Comparison of ENCODE assay signal across 14 cellular contexts in the genomic region with DNA sequence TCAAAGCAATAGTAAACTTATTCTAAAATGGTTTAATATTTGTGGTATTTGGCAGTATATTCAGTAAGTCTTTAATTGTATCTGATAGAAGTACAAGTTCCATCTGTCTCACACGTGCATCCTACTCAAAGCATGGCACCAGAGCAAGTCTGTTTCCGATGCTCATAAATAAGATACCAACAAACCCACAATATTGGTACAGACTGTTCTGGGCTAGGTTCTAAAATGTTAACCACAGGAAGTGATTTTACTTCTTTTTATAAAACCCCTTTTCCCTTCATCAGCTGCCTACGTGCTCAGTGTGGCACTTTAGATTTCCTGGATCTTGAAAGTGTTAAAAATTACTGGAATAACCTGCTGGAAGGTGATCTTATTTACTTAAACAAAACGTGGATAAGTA.
DNase-seq lines count a peak whose midpoint lies in the region; ATAC-seq and TF ChIP-seq lines count a peak whose summit lies in the region.
"Had no signal": no experiment of that assay in that cellular context is flagged by ENCODE, and none has a peak within 500 bp of the region (broad histone marks: within the 10 kb centered on the region; RNA-seq: fewer than 3 reads in every experiment).

No MANE protein-coding gene starts in this region.

- CTCF ChIA-PET in CD4-positive, alpha-beta T cell (lab: Charles Lee) = interaction anchor here (0.8 to 1.6 kb wide), 2 partner anchors 10 to 30 kb away, joined by 3 to 4 read pairs; no protein-coding TSS in a partner anchor

- H3K9ac ChIP-seq in SK-N-MC (ENCODE audit: insufficient read length) = no peak overlapping the region

- H3K27me3 Mint-ChIP-seq in CD4-positive, alpha-beta T cell = no peaks in the 10 kb centered on the region
- peaks cover 4% of the 10 kb centered on the region for H3K27me3 Mint-ChIP-seq in activated T-helper 2 cell treated with anti-CD3 and anti-CD28 coated beads, Interferon-gamma antibody, Interleukin-2, Interleukin-4, amounts not matched to agents 10 μg/mL and 5 μg/mL and 100 μg/mL, durations not matched to agents 14 hours and 24 hours and 36 hours (ENCODE audit: low read depth)

- H3K36me3 Mint-ChIP-seq in CD4-positive, alpha-beta T cell (ENCODE audit: low read depth) = peaks cover 35% of the 10 kb centered on the region
- peaks cover 5% of the 10 kb centered on the region for H3K36me3 Mint-ChIP-seq in activated T-helper 2 cell treated with anti-CD3 and anti-CD28 coated beads, Interferon-gamma antibody, Interleukin-2, Interleukin-4, amounts not matched to agents 10 μg/mL and 5 μg/mL and 100 μg/mL, durations not matched to agents 14 hours and 24 hours and 36 hours (ENCODE audit: low read depth)

- H3K27me3 ChIP-seq in CD4-positive, alpha-beta T cell (ENCODE audit: control insufficient read depth, insufficient read depth, low read length) = no peaks in the 10 kb centered on the region
- H3K27me3 ChIP-seq in lower lobe of right lung (ENCODE audit: low read depth) = no peaks in the 10 kb centered on the region
- H3K27me3 ChIP-seq: neutrophil had no signal

- intact Hi-C loops in CD4-positive, alpha-beta T cell (cut with DNase I, micrococcal nuclease) = loop anchor here in 1 of 2 experiments (1.0 kb wide), 1 partner anchor 8 kb away; no protein-coding TSS in a partner anchor
- intact Hi-C loops in lower lobe of right lung (cut with DNase I) = no loop called here
- intact Hi-C loops in activated T-helper 2 cell treated with anti-CD3 and anti-CD28 coated beads, Interferon-gamma antibody, Interleukin-2, Interleukin-4, amounts not matched to agents 10 μg/mL and 5 μg/mL and 100 μg/mL, durations not matched to agents 14 hours and 24 hours and 36 hours (cut with micrococcal nuclease) = no loop called here

- H3K4me1 ChIP-seq in lower lobe of right lung = no peaks in the 10 kb centered on the region

- H3K9me3 ChIP-seq in CD4-positive, alpha-beta T cell (ENCODE audit: control insufficient read depth, low read length) = peaks cover 12% of the 10 kb centered on the region
- H3K9me3 ChIP-seq in SK-N-MC (ENCODE audit: low read depth, low read length) (no peaks in the 10 kb centered on the region), lower lobe of right lung (peaks cover 5% of the 10 kb centered on the region)
- H3K9me3 ChIP-seq: neutrophil had no signal

- H3K27ac Mint-ChIP-seq in CD4-positive, alpha-beta T cell = peak overlapping the region; percentile 72
- no peak overlapping the region for H3K27ac Mint-ChIP-seq in activated T-helper 2 cell treated with anti-CD3 and anti-CD28 coated beads, Interferon-gamma antibody, Interleukin-2, Interleukin-4, amounts not matched to agents 10 μg/mL and 5 μg/mL and 100 μg/mL, durations not matched to agents 14 hours and 24 hours and 36 hours
- H3K27ac Mint-ChIP-seq: T-helper 1 cell treated with Interleukin-12 subunit alpha and Interleukin-12 subunit beta and Interleukin-4 antibody, amounts not matched to agents 30 μg/mL and 1 μg/mL, for 36 hours had no signal

- POLR2A ChIA-PET in CD4-positive, alpha-beta T cell (lab: Charles Lee) = interaction anchor here (0.7 to 3.4 kb wide), 9 partner anchors 9 to 62 kb away, joined by 3 to 17 read pairs (median 3); no protein-coding TSS in a partner anchor

- no peak overlapping the region; the same call in 1 of the 2 replicates for H3K4me3 ChIP-seq in SK-N-MC
- H3K4me3 ChIP-seq in lower lobe of right lung = no peak overlapping the region

- peaks cover 66% of the 10 kb centered on the region for H3K4me1 Mint-ChIP-seq in CD4-positive, alpha-beta T cell (ENCODE audit: low read depth)
- H3K4me1 Mint-ChIP-seq in activated T-helper 2 cell treated with anti-CD3 and anti-CD28 coated beads, Interferon-gamma antibody, Interleukin-2, Interleukin-4, amounts not matched to agents 10 μg/mL and 5 μg/mL and 100 μg/mL, durations not matched to agents 14 hours and 24 hours and 36 hours (ENCODE audit: low read depth) = peaks cover 6% of the 10 kb centered on the region

- peak in 3 of 10 experiments; percentile 4 to 27 (median 12) for DNase-seq in CD4-positive, alpha-beta T cell
- peak; percentile 75 for DNase-seq in SK-N-MC (ENCODE audit: low read depth, low spot score)
- no peak for DNase-seq in lower lobe of right lung
- no peak for DNase-seq in iPS-NIHi7 (ENCODE audit: extremely low spot score)
- no peak for DNase-seq in UCSD-AML1 (lab: John Stamatoyannopoulos, UW; ENCODE audit: unreplicated experiment)
- no peak for DNase-seq in activated T-helper 2 cell treated with anti-CD3 and anti-CD28 coated beads, Interferon-gamma antibody, Interleukin-2, Interleukin-4, amounts not matched to agents 10 μg/mL and 5 μg/mL and 100 μg/mL, durations not matched to agents 14 hours and 24 hours and 36 hours (ENCODE audit: low spot score)
- no peak for DNase-seq in SKM-1 (lab: John Stamatoyannopoulos, UW; ENCODE audit: unreplicated experiment)
- DNase-seq: DMS 273 treated with DMSO at 0.1 percent for 48 hours, islet precursor cell, NCI-H1105 had no signal

- ATAC-seq in CD4-positive, alpha-beta T cell (ENCODE audit: poor library complexity) = peak; percentile 99
- ATAC-seq in GM18907 (IDR thresholded peaks at IDR 0.05; ENCODE audit: unreplicated experiment) (peak; percentile 84), lower lobe of right lung (peak; percentile 48 to 68)

- H3K4me3 Mint-ChIP-seq in CD4-positive, alpha-beta T cell = peak overlapping the region; percentile 12
- H3K4me3 Mint-ChIP-seq in activated T-helper 2 cell treated with anti-CD3 and anti-CD28 coated beads, Interferon-gamma antibody, Interleukin-2, Interleukin-4, amounts not matched to agents 10 μg/mL and 5 μg/mL and 100 μg/mL, durations not matched to agents 14 hours and 24 hours and 36 hours (ENCODE audit: low read depth) = no peak overlapping the region
- H3K4me3 Mint-ChIP-seq: T-helper 1 cell treated with Interleukin-12 subunit alpha and Interleukin-12 subunit beta and Interleukin-4 antibody, amounts not matched to agents 30 μg/mL and 1 μg/mL, for 36 hours had no signal

- no peak for TF ChIP-seq CTCF in CD4-positive, alpha-beta T cell (IDR thresholded peaks at IDR 0.05)
- TF ChIP-seq CTCF in lower lobe of right lung (IDR thresholded peaks at IDR 0.05) = no peak

- no peak overlapping the region for H3K27ac ChIP-seq in CD4-positive, alpha-beta T cell (ENCODE audit: low read depth, low read length)
- H3K27ac ChIP-seq in SK-N-MC (peak overlapping the region; percentile 60), lower lobe of right lung (no peak overlapping the region)
- H3K27ac ChIP-seq: HL-60, neutrophil had no signal

- H3K36me3 ChIP-seq in SK-N-MC (ENCODE audit: insufficient read depth, low read length) (no peaks in the 10 kb centered on the region), lower lobe of right lung (no peaks in the 10 kb centered on the region)
- H3K36me3 ChIP-seq: neutrophil had no signal

- H3K9me3 Mint-ChIP-seq in CD4-positive, alpha-beta T cell = peaks cover 21% of the 10 kb centered on the region
- peaks cover 25% of the 10 kb centered on the region for H3K9me3 Mint-ChIP-seq in activated T-helper 2 cell treated with anti-CD3 and anti-CD28 coated beads, Interferon-gamma antibody, Interleukin-2, Interleukin-4, amounts not matched to agents 10 μg/mL and 5 μg/mL and 100 μg/mL, durations not matched to agents 14 hours and 24 hours and 36 hours
